ENCODE assay signal across 28 cellular contexts in the genomic region with DNA sequence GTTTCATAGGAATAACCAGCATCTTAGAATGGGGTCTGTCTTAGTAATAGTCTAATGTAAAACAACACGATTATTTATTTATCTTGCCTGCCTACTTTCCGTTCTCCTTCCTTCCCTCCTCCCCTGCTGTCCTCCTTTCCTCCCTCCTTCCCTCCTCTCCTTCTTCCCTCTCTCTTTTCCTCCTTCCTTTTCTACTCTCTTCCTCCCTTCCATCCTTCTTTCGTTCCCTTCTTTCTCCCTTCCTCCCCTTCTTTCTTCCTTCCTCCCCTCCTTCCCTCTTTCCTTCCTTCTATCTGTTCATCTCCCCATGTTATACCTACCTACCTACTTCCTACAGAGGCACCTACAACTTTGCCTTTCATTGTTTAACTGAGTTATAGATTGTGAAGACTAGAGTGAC.
"Had no signal": no experiment of that assay in that cellular context is flagged by ENCODE, and none has a peak within 500 bp of the region (broad histone marks: within the 10 kb centered on the region; RNA-seq: fewer than 3 reads in every experiment).

No MANE protein-coding gene starts in this region.

- H3K27me3 ChIP-seq: colonic mucosa, dorsolateral prefrontal cortex, esophagus muscularis mucosa, esophagus squamous epithelium, foreskin keratinocyte, gastrocnemius medialis, gastroesophageal sphincter, heart left ventricle, hepatocyte had no signal

- H3K4me3 Mint-ChIP-seq: dendritic cell treated with granulocyte-macrophage colony-stimulating factor and Interleukin-4, amounts not matched to agents 40 ng/mL and 50 ng/mL, for 4 days; effector memory CD8-positive, alpha-beta T cell; endodermal cell had no signal

- DNase-seq: colonic mucosa; cortex of kidney; dermis blood vessel endothelial cell; dorsolateral prefrontal cortex; effector CD4-positive, alpha-beta T cell; effector CD8-positive, alpha-beta T cell; effector memory CD4-positive, alpha-beta T cell; effector memory CD8-positive, alpha-beta T cell; endodermal cell; erythroblast; esophagus squamous epithelium; foreskin fibroblast; foreskin keratinocyte; foreskin melanocyte; gastrocnemius medialis; glutamatergic neuron; head of caudate nucleus; heart left ventricle; heart right ventricle had no signal

- H3K9me3 Mint-ChIP-seq: dendritic cell treated with granulocyte-macrophage colony-stimulating factor and Interleukin-4, amounts not matched to agents 40 ng/mL and 50 ng/mL, for 4 days had no signal

- H3K4me2 ChIP-seq: hepatocyte had no signal

- H3K9me3 ChIP-seq: colonic mucosa, esophagus muscularis mucosa, esophagus squamous epithelium, gastrocnemius medialis, gastroesophageal sphincter, heart left ventricle, heart right ventricle had no signal

- H3K79me2 ChIP-seq: hepatocyte had no signal

- H3K27me3 Mint-ChIP-seq: dendritic cell treated with granulocyte-macrophage colony-stimulating factor and Interleukin-4, amounts not matched to agents 40 ng/mL and 50 ng/mL, for 4 days; effector memory CD8-positive, alpha-beta T cell had no signal

- H3K4me3 ChIP-seq: colonic mucosa, coronary artery, dorsolateral prefrontal cortex, esophagus muscularis mucosa, esophagus squamous epithelium, gastrocnemius medialis, gastroesophageal sphincter, heart left ventricle, heart right ventricle, hepatocyte had no signal

- H3K27ac Mint-ChIP-seq: dendritic cell treated with granulocyte-macrophage colony-stimulating factor and Interleukin-4, amounts not matched to agents 40 ng/mL and 50 ng/mL, for 4 days; effector memory CD8-positive, alpha-beta T cell; endodermal cell had no signal

- H3K4me1 ChIP-seq: colonic mucosa, esophagus squamous epithelium, foreskin keratinocyte, gastrocnemius medialis, heart left ventricle had no signal

- H3K36me3 ChIP-seq: colonic mucosa, esophagus muscularis mucosa, esophagus squamous epithelium, gastrocnemius medialis, gastroesophageal sphincter, heart left ventricle, heart right ventricle had no signal

- ATAC-seq: effector memory CD8-positive, alpha-beta T cell; esophagus mucosa; foreskin keratinocyte; gastrocnemius medialis; gastroesophageal sphincter; heart left ventricle; heart right ventricle had no signal

- H2AFZ ChIP-seq: hepatocyte had no signal

- FAIRE-seq: endometrium, endothelial cell of umbilical vein had no signal

- H3K27ac ChIP-seq: colonic mucosa, coronary artery, dorsolateral prefrontal cortex, epithelial cell of prostate, esophagus muscularis mucosa, esophagus squamous epithelium, foreskin keratinocyte, gastrocnemius medialis, gastroesophageal sphincter, heart left ventricle, heart right ventricle, hepatocyte had no signal
